Comparison of ENCODE assay signal across 8 cellular contexts in the genomic region with DNA sequence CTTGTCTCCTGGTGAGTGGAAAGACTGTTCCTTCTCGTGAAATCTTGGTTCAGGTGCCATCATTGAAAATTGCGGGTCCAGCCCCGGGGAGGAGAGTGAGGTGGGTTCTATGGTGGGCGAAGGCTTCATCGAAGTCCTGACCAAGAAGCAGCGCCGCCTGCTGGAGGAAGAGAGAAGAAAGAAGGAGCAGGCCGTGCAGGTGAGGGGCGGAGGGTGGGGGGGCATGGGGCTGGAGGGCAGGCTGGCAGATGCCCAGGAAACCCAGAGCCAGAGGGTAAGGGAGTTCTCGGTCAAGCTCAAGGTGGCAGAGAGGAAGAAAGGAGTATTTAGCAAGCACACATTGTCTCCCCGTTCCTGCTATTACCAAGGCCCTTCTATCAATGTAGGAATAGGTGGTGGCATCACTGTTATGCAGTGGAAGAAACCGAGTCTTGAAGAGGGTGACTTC. TPM values are rescaled to one million over a fixed set of nuclear protein-coding genes. Genes with fewer than 3 reads are reported as not detected.
A peak's percentile ranks its signal among the peaks of the same experiment; 100 is the strongest.
DNase-seq lines count a peak whose midpoint lies in the region; ATAC-seq and TF ChIP-seq lines count a peak whose summit lies in the region.

No MANE protein-coding gene starts in this region.

- H3K27me3 Mint-ChIP-seq in brain = no peaks in the 10 kb centered on the region

- H3K4me1 ChIP-seq in liver (ENCODE audit: control insufficient read depth in 4 of 4, insufficient read depth in 4 of 4, low read length in 3 of 4) = no peaks in the 10 kb centered on the region

- no peak overlapping the region for H3K4me3 Mint-ChIP-seq in brain
- H3K4me3 Mint-ChIP-seq in stimulated activated effector memory CD8-positive, alpha-beta T cell treated with anti-CD3 and anti-CD28 coated beads, Interleukin-12 subunit alpha, Interleukin-12 subunit beta, amount 100 ng/mL, for 72 hours = no peak overlapping the region

- ATAC-seq in stimulated activated effector memory CD8-positive, alpha-beta T cell treated with anti-CD3 and anti-CD28 coated beads, Interleukin-12 subunit alpha, Interleukin-12 subunit beta, amount 100 ng/mL, for 72 hours = peak; percentile 61

- no peak overlapping the region for H3K27ac ChIP-seq in liver (ENCODE audit: low read depth in 1 of 2, low read length in 2 of 2)

- TF ChIP-seq CTCF in AG09319 (IDR thresholded peaks at IDR 0.05; ENCODE audit: low read depth, low read length) (peak; percentile 49), HFF-Myc (IDR thresholded peaks at IDR 0.05; ENCODE audit: low read depth, low read length, missing control alignments) (peak; percentile 64), brain (conservative IDR thresholded peaks at IDR 0.05) (peak; percentile 46 to 74), liver (IDR thresholded peaks at IDR 0.05; ENCODE audit: low read depth, low read length, missing input control) (peak; percentile 21)

- H3K4me3 ChIP-seq in HFF-Myc (replicated peaks; ENCODE audit: low read depth, low read length) (no peak overlapping the region), liver (ENCODE audit: low read depth in 1 of 3, low read length in 3 of 3) (no peak overlapping the region)

- H3K36me3 ChIP-seq in liver (ENCODE audit: control insufficient read depth in 4 of 4, insufficient read depth in 3 of 4, low read depth in 1 of 4, low read length in 3 of 4) = peaks cover 38 to 92% (median 66%) of the 10 kb centered on the region in 4 donors

- peak in 1 of 2 donors; percentile 63 for TF ChIP-seq RAD21 in liver (IDR thresholded peaks at IDR 0.05)

- no peaks in the 10 kb centered on the region for H3K9me3 Mint-ChIP-seq in brain
- H3K9me3 Mint-ChIP-seq in stimulated activated effector memory CD8-positive, alpha-beta T cell treated with anti-CD3 and anti-CD28 coated beads, Interleukin-12 subunit alpha, Interleukin-12 subunit beta, amount 100 ng/mL, for 72 hours = no peaks in the 10 kb centered on the region

- H3K27ac Mint-ChIP-seq in brain = peak overlapping the region in 2 of 5 experiments; percentile 70 to 85
- peak overlapping the region; percentile 76 for H3K27ac Mint-ChIP-seq in stimulated activated effector memory CD8-positive, alpha-beta T cell treated with anti-CD3 and anti-CD28 coated beads, Interleukin-12 subunit alpha, Interleukin-12 subunit beta, amount 100 ng/mL, for 72 hours

- no peaks in the 10 kb centered on the region for H3K27me3 ChIP-seq in liver (ENCODE audit: control insufficient read depth in 4 of 4, insufficient read depth in 4 of 4, low read length in 3 of 4)

- 71% methylated on average over 12 of the region's 12 CpGs for WGBS in liver

- DNase-seq in AG09319 (ENCODE audit: extremely low read depth, low read depth) (no peak), HFF-Myc (ENCODE audit: extremely low read depth, low read depth) (no peak), UCSD-AML1 (lab: John Stamatoyannopoulos, UW; ENCODE audit: unreplicated experiment) (peak; percentile 20), NCI-H2029 treated with DMSO at 0.1 percent for 48 hours (lab: John Stamatoyannopoulos, UW) (no peak), dedifferentiated amniotic fluid mesenchymal stem cell (ENCODE audit: extremely low spot score) (no peak)
- DNase-seq in stimulated activated effector memory CD8-positive, alpha-beta T cell treated with anti-CD3 and anti-CD28 coated beads, Interleukin-12 subunit alpha, Interleukin-12 subunit beta, amount 100 ng/mL, for 72 hours (ENCODE audit: low spot score in 2 of 2) = peak; percentile 46 to 73

- no peak overlapping the region for H3K9ac ChIP-seq in liver (ENCODE audit: low read depth in 1 of 2, low read length in 2 of 2)

- H3K36me3 Mint-ChIP-seq in brain = peaks cover 74% of the 10 kb centered on the region
- peaks cover 98% of the 10 kb centered on the region for H3K36me3 Mint-ChIP-seq in stimulated activated effector memory CD8-positive, alpha-beta T cell treated with anti-CD3 and anti-CD28 coated beads, Interleukin-12 subunit alpha, Interleukin-12 subunit beta, amount 100 ng/mL, for 72 hours

- H3K9me3 ChIP-seq in liver (ENCODE audit: control insufficient read depth in 4 of 4, low read length in 3 of 4) = no peaks in the 10 kb centered on the region

- no peaks in the 10 kb centered on the region for H3K4me1 Mint-ChIP-seq in brain
- H3K4me1 Mint-ChIP-seq in stimulated activated effector memory CD8-positive, alpha-beta T cell treated with anti-CD3 and anti-CD28 coated beads, Interleukin-12 subunit alpha, Interleukin-12 subunit beta, amount 100 ng/mL, for 72 hours = no peaks in the 10 kb centered on the region

TF ChIP-seq in liver, 16 proteins besides CTCF, POLR2A, EP300 and RAD21:
- TF ChIP-seq FOXA1 (IDR thresholded peaks at IDR 0.05) (no peak), FOXA2 (IDR thresholded peaks at IDR 0.05) (no peak), EGR1 (IDR thresholded peaks at IDR 0.05; ENCODE audit: low read depth in 2 of 2) (no peak), SP1 (IDR thresholded peaks at IDR 0.05) (no peak), ZBTB33 (IDR thresholded peaks at IDR 0.05) (no peak), TAF1 (conservative IDR thresholded peaks at IDR 0.05) (no peak), NR2F2 (IDR thresholded peaks at IDR 0.05) (no peak)

RNA-seq across cellular contexts. Expression of gene POMT1, which starts 24.3 kb away (rescaled TPM):
- 32.7 TPM for polyA plus RNA-seq in brain (ENCODE audit: insufficient read depth, low read depth, low replicate concordance)
- 10 to 100 TPM; 11.4 to 14.2 TPM for total RNA-seq in liver
- polyA plus RNA-seq in liver = 10 to 100 TPM; 11.2 to 11.8 TPM

RNA-seq across cellular contexts. Expression of gene UCK1, which starts 52.6 kb away (rescaled TPM):
- 81.1 TPM for polyA plus RNA-seq in brain (ENCODE audit: insufficient read depth, low read depth, low replicate concordance)
- 10 to 100 TPM; 13.4 to 34.1 TPM for total RNA-seq in liver
- polyA plus RNA-seq in liver = 10 to 100 TPM; 19.6 to 28.3 TPM

Comparison
In these comparisons a context has a peak if more than half of its experiments do, and no peak if none do; other contexts are left out.
1. DNase-seq: peak in UCSD-AML1 (single experiment) and stimulated activated effector memory CD8-positive, alpha-beta T cell treated with anti-CD3 and anti-CD28 coated beads, Interleukin-12 subunit alpha, Interleukin-12 subunit beta, amount 100 ng/mL, for 72 hours (2 of 2); none in AG09319 (single experiment), HFF-Myc (single experiment), NCI-H2029 treated with DMSO at 0.1 percent for 48 hours (single experiment) and dedifferentiated amniotic fluid mesenchymal stem cell (single experiment).
2. Peak in every context shown above with its lines, with median percentiles within 50 percentile points of each other: CTCF ChIP-seq.